15 cellular contexts compared by ENCODE assay signal in genomic region chr13:51689597-51689996, GRCh38.
DNase-seq lines count a peak whose midpoint lies in the region; ATAC-seq, FAIRE-seq and TF ChIP-seq lines count a peak whose summit lies in the region.
"Had no signal": no experiment of that assay in that cellular context is flagged by ENCODE, and none has a peak within 500 bp of the region (broad histone marks: within the 10 kb centered on the region; RNA-seq: fewer than 3 reads in every experiment).

No MANE protein-coding gene starts in this region.

- 34 to 43% methylated on average over 2 of the region's 2 CpGs for WGBS in pancreas, 2 donors

- intact Hi-C loops in pancreas (cut with DNase I), result no loop called here

- H3K4me1 ChIP-seq in HUES48 (ENCODE audit: control insufficient read depth, insufficient read depth, low read length) (peaks cover 24% of the 10 kb centered on the region), pancreas (peaks cover 0 to 3% (median 0%) of the 10 kb centered on the region in 3 donors)
- H3K4me1 ChIP-seq: BLaER1 had no signal

- no peaks in the 10 kb centered on the region for H3K36me3 ChIP-seq in HUES48 (ENCODE audit: control insufficient read depth, insufficient read depth, low read length)
- no peaks in the 10 kb centered on the region for H3K36me3 ChIP-seq in pancreas
- H3K36me3 ChIP-seq: BLaER1 had no signal

- FAIRE-seq in GM18507 (lab: Jason Lieb, UNC), result peak; percentile 39
- FAIRE-seq in pancreas (lab: Jason Lieb, UNC), result no peak

- H3K4me3 ChIP-seq in HUES48 (ENCODE audit: low read depth, low read length) (no peak overlapping the region), pancreas (no peak overlapping the region)
- H3K4me3 ChIP-seq: BLaER1, lung had no signal

- peak in 3 of 4 donors; percentile 49 to 83 (median 80) for ATAC-seq in pancreas

- no peaks in the 10 kb centered on the region for H3K27me3 ChIP-seq in HUES48 (ENCODE audit: control insufficient read depth, insufficient read depth, low read length)
- no peaks in the 10 kb centered on the region for H3K27me3 ChIP-seq in pancreas
- H3K27me3 ChIP-seq: BLaER1 had no signal

- H3K27ac ChIP-seq in HUES48 (ENCODE audit: low read depth, low read length), result peak overlapping the region; percentile 62
- peak overlapping the region; percentile 82 for H3K27ac ChIP-seq in cingulate gyrus (ENCODE audit: low read depth, low read length)
- H3K27ac ChIP-seq in pancreas, result peak overlapping the region in 3 of 4 donors; percentile 5 to 52 (median 19)
- H3K27ac ChIP-seq: BLaER1 had no signal

- DNase-seq in GM18507 (ENCODE audit: extremely low spot score, insufficient read length, low read depth) (no peak), pancreas (no peak), AML-193 (lab: John Stamatoyannopoulos, UW) (no peak), NCI-H345 treated with DMSO at 0.1 percent for 48 hours (lab: John Stamatoyannopoulos, UW; ENCODE audit: unreplicated experiment) (no peak), DMS 273 treated with DMSO at 0.1 percent for 48 hours (lab: John Stamatoyannopoulos, UW) (no peak)
- DNase-seq in activated CD8-positive, alpha-beta memory T cell treated with anti-CD3 and anti-CD28 coated beads for 24 hours, result no peak
- DNase-seq: activated CD4-positive, alpha-beta T cell treated with anti-CD3 and anti-CD28 coated beads for 48 hours; aorta; DMS79; NCI-H1105 treated with DMSO at 0.1 percent for 48 hours; RPMI8226 had no signal

- no peak overlapping the region for H3K9ac ChIP-seq in HUES48 (ENCODE audit: low read depth, low read length)
- H3K9ac ChIP-seq: BLaER1 had no signal

- no peak for TF ChIP-seq CTCF in pancreas (IDR thresholded peaks at IDR 0.05)

- H3K9me3 ChIP-seq in HUES48 (ENCODE audit: control insufficient read depth, insufficient read depth, low read length) (no peaks in the 10 kb centered on the region), pancreas (no peaks in the 10 kb centered on the region)
- H3K9me3 ChIP-seq: BLaER1 had no signal

Comparison
In these comparisons a context has a peak if more than half of its experiments do, and no peak if none do; other contexts are left out.
1. H3K27ac ChIP-seq: peak in every context shown above with its lines; median percentile 82 in cingulate gyrus; 62 in HUES48; 19 in pancreas.